Comparison of ENCODE assay signal across 23 cellular contexts in genomic region chr22:49454726-49455125, GRCh38.
"Had no signal": no experiment of that assay in that cellular context is flagged by ENCODE, and none has a peak within 500 bp of the region (broad histone marks: within the 10 kb centered on the region; RNA-seq: fewer than 3 reads in every experiment).

No MANE protein-coding gene starts in this region.

- H3K9me3 ChIP-seq: pancreas, psoas muscle, right lobe of liver, sigmoid colon, stomach, thoracic aorta, thyroid gland, tibial nerve, upper lobe of left lung, uterus had no signal

- DNase-seq: naive B cell; naive thymus-derived CD8-positive, alpha-beta T cell; nephron progenitor cell; occipital lobe; pancreas; psoas muscle; right cardiac atrium; right lobe of liver; sigmoid colon; small intestine; stimulated activated CD4-positive, alpha-beta T cell treated with anti-CD3 and anti-CD28 coated beads, Interleukin-15, amount 100 ng/mL, for 24 hours; stimulated activated CD4-positive, alpha-beta T cell treated with anti-CD3 and anti-CD28 coated beads, Interleukin-2, amount 100 ng/mL, for 24 hours; stimulated activated CD4-positive, alpha-beta T cell treated with anti-CD3 and anti-CD28 coated beads, Interleukin-2, amount 100 ng/mL, for 48 hours; stimulated activated CD4-positive, alpha-beta T cell treated with anti-CD3 and anti-CD28 coated beads, Interleukin-4, amount 100 ng/mL, for 24 hours; stimulated activated naive B cell treated with anti-CD40 and anti-IgM and Interleukin-4, amounts not matched to agents 10 μg/mL and 1 μg/mL and 100 μg/mL, for 72 hours; stimulated activated naive CD4-positive, alpha-beta T cell treated with Interleukin-2 at 50 U/mL for 16 hours; stomach; thyroid gland; trophoblast cell; upper lobe of left lung; uterus had no signal

- H3K27ac ChIP-seq: pancreas, psoas muscle, right lobe of liver, sigmoid colon, stomach, thoracic aorta, thyroid gland, tibial nerve, upper lobe of left lung, uterus had no signal

- H3K4me3 ChIP-seq: pancreas, psoas muscle, right lobe of liver, sigmoid colon, stomach, thoracic aorta, thyroid gland, tibial nerve, upper lobe of left lung, uterus had no signal

- H3K4me1 ChIP-seq: pancreas, psoas muscle, right lobe of liver, sigmoid colon, stomach, thyroid gland, tibial nerve, uterus had no signal

- H3K36me3 ChIP-seq: pancreas, right lobe of liver, sigmoid colon, stomach, thoracic aorta, thyroid gland, tibial nerve, upper lobe of left lung, uterus had no signal

- H3K27me3 ChIP-seq: pancreas, right lobe of liver, thyroid gland had no signal
